In the genomic region with DNA sequence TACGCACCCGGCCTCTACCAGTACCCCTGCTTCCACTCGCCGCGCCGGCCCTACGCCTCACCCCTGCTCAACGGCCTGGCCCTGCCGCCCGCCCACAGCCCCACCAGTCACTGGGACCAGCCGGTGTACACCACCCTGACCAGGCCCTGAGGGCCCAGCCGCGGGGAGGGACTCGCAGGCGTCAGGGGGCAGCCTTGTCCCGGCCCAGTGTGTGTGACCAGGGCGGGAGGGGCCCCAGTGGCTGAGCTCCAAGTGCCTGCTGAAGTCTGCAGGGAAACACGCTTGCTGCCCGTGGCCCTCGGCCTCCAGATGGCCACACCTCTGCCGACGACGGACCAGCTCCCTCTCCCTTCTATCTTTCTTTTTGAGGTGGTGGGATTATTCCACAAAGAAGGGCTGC, we compare ENCODE assay signal across 18 cellular contexts.
"Had no signal": no experiment of that assay in that cellular context is flagged by ENCODE, and none has a peak within 500 bp of the region (broad histone marks: within the 10 kb centered on the region; RNA-seq: fewer than 3 reads in every experiment).

No MANE protein-coding gene starts in this region.

- ATAC-seq: activated T-cell treated with anti-CD3 and anti-CD28 coated beads, Interleukin-2, amount 50 U/mL, for 72 hours; foreskin keratinocyte; sciatic nerve; stimulated activated effector memory CD8-positive, alpha-beta T cell treated with anti-CD3 and anti-CD28 coated beads, Interleukin-12 subunit alpha, Interleukin-12 subunit beta, amount 100 ng/mL, for 72 hours had no signal

- DNase-seq: activated CD4-positive, alpha-beta T cell treated with anti-CD3 and anti-CD28 coated beads for 1 hour; activated CD8-positive, alpha-beta memory T cell treated with anti-CD3 and anti-CD28 coated beads for 24 hours; activated CD8-positive, alpha-beta memory T cell treated with anti-CD3 and anti-CD28 coated beads, Interleukin-2, amount 50 U/mL, for 48 hours; activated effector memory CD4-positive, alpha-beta T cell treated with anti-CD3 and anti-CD28 coated beads, Interleukin-2, amount 50 U/mL, for 16 hours; activated T-cell treated with anti-CD3 and anti-CD28 coated beads, Interleukin-2, amount 50 U/mL, for 72 hours; colonic mucosa; foreskin keratinocyte; glutamatergic neuron; left ventricle myocardium inferior; mammary epithelial cell; ovary; stimulated activated CD4-positive, alpha-beta T cell treated with anti-CD3 and anti-CD28 coated beads, Interleukin-4, amount 100 ng/mL, for 24 hours; SW 1271; T-helper 2 cell; transverse colon; uterus had no signal
